In genomic region chr2:81624825-81625224, GRCh38 we compare ENCODE assay signal across 27 cellular contexts.
"Had no signal": no experiment of that assay in that cellular context is flagged by ENCODE, and none has a peak within 500 bp of the region (broad histone marks: within the 10 kb centered on the region; RNA-seq: fewer than 3 reads in every experiment).

No MANE protein-coding gene starts in this region.

- H3K27ac ChIP-seq: stomach, suprapubic skin, testis, thoracic aorta, thyroid gland, tibial artery, tibial nerve, transverse colon, upper lobe of left lung, upper lobe of right lung, uterus, vagina had no signal

- H3K9me3 ChIP-seq: stomach, suprapubic skin, testis, thoracic aorta, thyroid gland, tibial artery, tibial nerve, transverse colon, upper lobe of left lung, upper lobe of right lung, uterus, vagina had no signal

- DNase-seq: stimulated activated CD4-positive, alpha-beta T cell treated with anti-CD3 and anti-CD28 coated beads, Interleukin-2, amount 100 ng/mL, for 48 hours; stimulated activated CD4-positive, alpha-beta T cell treated with anti-CD3 and anti-CD28 coated beads, Interleukin-4, amount 100 ng/mL, for 1 hour; stimulated activated CD4-positive, alpha-beta T cell treated with anti-CD3 and anti-CD28 coated beads, Interleukin-4, amount 100 ng/mL, for 24 hours; stimulated activated CD4-positive, alpha-beta T cell treated with anti-CD3 and anti-CD28 coated beads, Interleukin-4, amount 100 ng/mL, for 4 hours; stimulated activated CD8-positive, alpha-beta memory T cell treated with anti-CD3 and anti-CD28 coated beads, Interleukin-4, amount 100 ng/mL, for 48 hours; stimulated activated naive B cell treated with anti-CD40 and anti-IgM and Interleukin-4, amounts not matched to agents 10 μg/mL and 1 μg/mL and 100 μg/mL, for 72 hours; stimulated activated naive CD4-positive, alpha-beta T cell; stimulated activated naive CD4-positive, alpha-beta T cell treated with Interleukin-2 at 50 U/mL for 16 hours; stimulated activated naive CD8-positive, alpha-beta T cell treated with anti-CD3 and anti-CD28 coated beads, Interleukin-15, amount 100 ng/mL, for 72 hours; stimulated activated naive CD8-positive, alpha-beta T cell treated with anti-CD3 and anti-CD28 coated beads, Interleukin-15, Interleukin-2, amounts not matched to agents 100 U/mL and 50 U/mL, for 24 hours; stomach; substantia nigra; testis; thyroid gland; tibial artery; transverse colon; trophoblast cell; upper lobe of left lung; upper lobe of right lung; uterus had no signal

- H3K4me1 ChIP-seq: stomach, suprapubic skin, testis, thyroid gland, tibial artery, tibial nerve, transverse colon, upper lobe of left lung, upper lobe of right lung, uterus, vagina had no signal

- H3K27me3 ChIP-seq: stomach, suprapubic skin, testis, thyroid gland, tibial artery, tibial nerve, transverse colon, upper lobe of left lung, upper lobe of right lung, uterus, vagina had no signal

- H3K4me3 ChIP-seq: stomach, suprapubic skin, testis, thoracic aorta, thyroid gland, tibial artery, tibial nerve, transverse colon, upper lobe of left lung, upper lobe of right lung, uterus, vagina had no signal

- FAIRE-seq: urothelium cell line had no signal

- H3K36me3 ChIP-seq: stomach, suprapubic skin, thoracic aorta, thyroid gland, tibial artery, tibial nerve, transverse colon, upper lobe of left lung, upper lobe of right lung, uterus, vagina had no signal

- ATAC-seq: stimulated activated effector memory CD8-positive, alpha-beta T cell treated with anti-CD3 and anti-CD28 coated beads, Interleukin-12 subunit alpha, Interleukin-12 subunit beta, amount 100 ng/mL, for 72 hours; stimulated activated memory B cell treated with anti-CD40 and anti-IgM and Interleukin-4, amounts not matched to agents 10 μg/mL and 1 μg/mL and 100 μg/mL, for 72 hours; stimulated activated naive B cell treated with anti-CD40 and anti-IgM and Interleukin-4, amounts not matched to agents 10 μg/mL and 1 μg/mL and 100 μg/mL, for 72 hours; stimulated activated naive CD8-positive, alpha-beta T cell treated with anti-CD3 and anti-CD28 coated beads, Interleukin-15, amount 100 ng/mL, for 72 hours; stimulated activated naive CD8-positive, alpha-beta T cell treated with anti-CD3 and anti-CD28 coated beads, Interleukin-15, Interleukin-2, amounts not matched to agents 100 U/mL and 50 U/mL, for 24 hours; upper lobe of right lung had no signal
